In the genomic region with DNA sequence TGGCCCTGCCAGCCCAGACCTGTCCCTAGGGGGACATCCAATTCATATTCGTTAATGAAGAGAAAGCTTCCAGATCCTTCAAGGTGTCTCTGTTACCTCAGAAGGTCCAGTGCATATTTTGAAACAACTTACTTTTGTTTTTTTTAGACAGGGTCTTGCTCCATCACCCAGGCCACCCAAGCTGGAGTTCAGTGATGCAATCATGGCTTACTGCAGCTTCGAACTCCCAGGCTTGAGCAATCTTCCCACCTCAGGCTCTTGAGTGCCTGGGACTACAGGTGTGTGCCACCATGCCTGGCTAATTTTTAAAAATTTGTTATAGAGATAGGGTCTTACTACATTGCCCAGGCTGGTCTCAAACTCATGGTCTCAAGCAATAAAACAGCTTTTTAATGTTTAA, we compare ENCODE assay signal across 8 cellular contexts.
"Had no signal": no experiment of that assay in that cellular context is flagged by ENCODE, and none has a peak within 500 bp of the region (broad histone marks: within the 10 kb centered on the region; RNA-seq: fewer than 3 reads in every experiment).

No MANE protein-coding gene starts in this region.

- H3K36me3 Mint-ChIP-seq: activated CD4-positive, alpha-beta memory T cell treated with anti-CD3 and anti-CD28 coated beads for 36 hours; activated naive CD8-positive, alpha-beta T cell treated with anti-CD3 and anti-CD28 coated beads, Interleukin-2, amount 10 ng/mL, durations not matched to agents 7 days and 5 days had no signal

- H3K4me1 ChIP-seq: gastroesophageal sphincter had no signal

- H3K27ac ChIP-seq: gastroesophageal sphincter, VCaP had no signal

- H3K4me3 ChIP-seq: gastroesophageal sphincter had no signal

- DNase-seq: activated CD4-positive, alpha-beta memory T cell treated with anti-CD3 and anti-CD28 coated beads for 36 hours; activated naive CD8-positive, alpha-beta T cell treated with anti-CD3 and anti-CD28 coated beads, Interleukin-2, amount 10 ng/mL, durations not matched to agents 7 days and 5 days; activated T-cell treated with anti-CD3 and anti-CD28 coated beads, Interleukin-2, amount 50 U/mL, for 72 hours; aorta; effector CD4-positive, alpha-beta T cell had no signal

- H3K27ac Mint-ChIP-seq: activated CD4-positive, alpha-beta memory T cell treated with anti-CD3 and anti-CD28 coated beads for 36 hours; activated naive CD8-positive, alpha-beta T cell treated with anti-CD3 and anti-CD28 coated beads, Interleukin-2, amount 10 ng/mL, durations not matched to agents 7 days and 5 days; activated T-cell treated with anti-CD3 and anti-CD28 coated beads, Interleukin-2, amount 50 U/mL, for 72 hours had no signal

- H3K9me3 ChIP-seq: gastroesophageal sphincter had no signal

- H3K27me3 Mint-ChIP-seq: activated CD4-positive, alpha-beta memory T cell treated with anti-CD3 and anti-CD28 coated beads for 36 hours had no signal

- H3K36me3 ChIP-seq: gastroesophageal sphincter had no signal

- H3K4me3 Mint-ChIP-seq: activated CD4-positive, alpha-beta memory T cell treated with anti-CD3 and anti-CD28 coated beads for 36 hours; activated naive CD8-positive, alpha-beta T cell treated with anti-CD3 and anti-CD28 coated beads, Interleukin-2, amount 10 ng/mL, durations not matched to agents 7 days and 5 days; activated T-cell treated with anti-CD3 and anti-CD28 coated beads, Interleukin-2, amount 50 U/mL, for 72 hours; neural crest cell had no signal

- H3K9me3 Mint-ChIP-seq: activated CD4-positive, alpha-beta memory T cell treated with anti-CD3 and anti-CD28 coated beads for 36 hours; activated naive CD8-positive, alpha-beta T cell treated with anti-CD3 and anti-CD28 coated beads, Interleukin-2, amount 10 ng/mL, durations not matched to agents 7 days and 5 days; activated T-cell treated with anti-CD3 and anti-CD28 coated beads, Interleukin-2, amount 50 U/mL, for 72 hours had no signal
